10 cellular contexts compared by ENCODE assay signal in genomic region chr14:44960146-44960545, GRCh38. TPM values are rescaled to one million over a fixed set of nuclear protein-coding genes. Genes with fewer than 3 reads are reported as not detected.
DNase-seq lines count a peak whose midpoint lies in the region; ATAC-seq and TF ChIP-seq lines count a peak whose summit lies in the region.
"Had no signal": no experiment of that assay in that cellular context is flagged by ENCODE, and none has a peak within 500 bp of the region (broad histone marks: within the 10 kb centered on the region; RNA-seq: fewer than 3 reads in every experiment).

No MANE protein-coding gene starts in this region.

- TF ChIP-seq EP300 in stomach (IDR thresholded peaks at IDR 0.05): no peak

- CTCF ChIA-PET in activated CD8-positive, alpha-beta T cell treated with anti-CD3 and anti-CD28 coated beads, Interleukin-2, amount 10 ng/mL, durations not matched to agents 7 days and 5 days (lab: Charles Lee): no interaction called here
- CTCF ChIA-PET in activated CD8-positive, alpha-beta T cell treated with anti-CD3 and anti-CD28 coated beads for 36 hours (lab: Charles Lee): no interaction called here

- H3K9me3 Mint-ChIP-seq in activated CD8-positive, alpha-beta T cell treated with anti-CD3 and anti-CD28 coated beads, Interleukin-2, amount 10 ng/mL, durations not matched to agents 7 days and 5 days (ENCODE audit: insufficient read depth): peaks cover 4% of the 10 kb centered on the region
- peaks cover 10% of the 10 kb centered on the region for H3K9me3 Mint-ChIP-seq in activated CD8-positive, alpha-beta T cell treated with anti-CD3 and anti-CD28 coated beads for 36 hours

- ATAC-seq in activated CD8-positive, alpha-beta T cell treated with anti-CD3 and anti-CD28 coated beads, Interleukin-2, amount 10 ng/mL, durations not matched to agents 7 days and 5 days: no peak
- no peak for ATAC-seq in activated CD8-positive, alpha-beta T cell treated with anti-CD3 and anti-CD28 coated beads for 36 hours
- ATAC-seq in HG03571 (IDR thresholded peaks at IDR 0.05; ENCODE audit: unreplicated experiment): no peak

- H3K4me3 ChIP-seq in SJCRH30 (peak overlapping the region; percentile 88), foreskin fibroblast (ENCODE audit: low read depth in 1 of 2, low read length in 2 of 2) (peak overlapping the region; percentile 70 to 94), stomach (peak overlapping the region; percentile 74 to 98 (median 89)), thyroid gland (replicated peaks in 1 of 3) (peak overlapping the region in 1 of 3 donors; percentile 83)

- no peaks in the 10 kb centered on the region for H3K27me3 Mint-ChIP-seq in activated CD8-positive, alpha-beta T cell treated with anti-CD3 and anti-CD28 coated beads, Interleukin-2, amount 10 ng/mL, durations not matched to agents 7 days and 5 days (ENCODE audit: low read depth)
- no peaks in the 10 kb centered on the region for H3K27me3 Mint-ChIP-seq in activated CD8-positive, alpha-beta T cell treated with anti-CD3 and anti-CD28 coated beads for 36 hours
- H3K27me3 Mint-ChIP-seq: naive B cell had no signal

- peaks cover 2% of the 10 kb centered on the region; the same call in 1 of the 2 replicates for H3K4me1 ChIP-seq in SJCRH30
- peaks cover 27 to 82% (median 54%) of the 10 kb centered on the region in 4 donors for H3K4me1 ChIP-seq in stomach
- H3K4me1 ChIP-seq in thyroid gland: peaks cover 10 to 28% of the 10 kb centered on the region in 2 donors

- H3K9me3 ChIP-seq in SJCRH30 (replicated peaks): no peaks in the 10 kb centered on the region
- no peaks in the 10 kb centered on the region for H3K9me3 ChIP-seq in stomach
- H3K9me3 ChIP-seq in thyroid gland: no peaks in the 10 kb centered on the region

- H3K27ac ChIP-seq in SJCRH30 (no peak overlapping the region), stomach (peak overlapping the region in 1 of 5 donors; percentile 91), thyroid gland (no peak overlapping the region)

- peaks cover 23% of the 10 kb centered on the region for H3K36me3 Mint-ChIP-seq in activated CD8-positive, alpha-beta T cell treated with anti-CD3 and anti-CD28 coated beads, Interleukin-2, amount 10 ng/mL, durations not matched to agents 7 days and 5 days (ENCODE audit: low read depth)
- peaks cover 18% of the 10 kb centered on the region for H3K36me3 Mint-ChIP-seq in activated CD8-positive, alpha-beta T cell treated with anti-CD3 and anti-CD28 coated beads for 36 hours (ENCODE audit: low read depth)

- peaks cover 47% of the 10 kb centered on the region for H3K4me1 Mint-ChIP-seq in activated CD8-positive, alpha-beta T cell treated with anti-CD3 and anti-CD28 coated beads, Interleukin-2, amount 10 ng/mL, durations not matched to agents 7 days and 5 days (ENCODE audit: low read depth)
- H3K4me1 Mint-ChIP-seq in activated CD8-positive, alpha-beta T cell treated with anti-CD3 and anti-CD28 coated beads for 36 hours (ENCODE audit: low read depth): peaks cover 61% of the 10 kb centered on the region

- no peaks in the 10 kb centered on the region for H3K27me3 ChIP-seq in SJCRH30
- no peaks in the 10 kb centered on the region for H3K27me3 ChIP-seq in stomach
- no peaks in the 10 kb centered on the region for H3K27me3 ChIP-seq in thyroid gland

- H3K36me3 ChIP-seq in SJCRH30 (no peaks in the 10 kb centered on the region), stomach (no peaks in the 10 kb centered on the region), thyroid gland (no peaks in the 10 kb centered on the region)

- 34 to 55% (median 47%) methylated on average over 2 of the region's 2 CpGs for WGBS in stomach, 5 donors
- 43 to 50% methylated on average over 2 of the region's 2 CpGs for WGBS in thyroid gland, 2 donors

- DNase-seq in activated CD8-positive, alpha-beta T cell treated with anti-CD3 and anti-CD28 coated beads, Interleukin-2, amount 10 ng/mL, durations not matched to agents 7 days and 5 days: no peak
- DNase-seq in activated CD8-positive, alpha-beta T cell treated with anti-CD3 and anti-CD28 coated beads for 36 hours: no peak
- DNase-seq in SJCRH30 (peak in 1 of 2 experiments; percentile 31), foreskin fibroblast (peak in 1 of 2 donors; percentile 7), stomach (no peak), KG1 (lab: John Stamatoyannopoulos, UW) (no peak), thyroid gland (no peak)
- DNase-seq: DMS79, naive B cell had no signal

- no peak overlapping the region for H3K4me3 Mint-ChIP-seq in activated CD8-positive, alpha-beta T cell treated with anti-CD3 and anti-CD28 coated beads, Interleukin-2, amount 10 ng/mL, durations not matched to agents 7 days and 5 days
- H3K4me3 Mint-ChIP-seq in activated CD8-positive, alpha-beta T cell treated with anti-CD3 and anti-CD28 coated beads for 36 hours: no peak overlapping the region

- intact Hi-C loops in activated CD8-positive, alpha-beta T cell treated with anti-CD3 and anti-CD28 coated beads for 36 hours (cut with micrococcal nuclease): loop anchor here (2.0 to 5.0 kb wide), 4 partner anchors 63 to 292 kb away; partner anchors contain the start of genes FANCM, FKBP3 and MIS18BP1
- intact Hi-C loops in stomach (cut with DNase I; ENCODE audit: low total_unique reads): no loop called here
- intact Hi-C loops in thyroid gland (cut with DNase I): loop anchor here (5.0 kb wide), 1 partner anchor 172 kb away; the partner anchor contains the start of gene FKBP3

- POLR2A ChIA-PET in activated CD8-positive, alpha-beta T cell treated with anti-CD3 and anti-CD28 coated beads, Interleukin-2, amount 10 ng/mL, durations not matched to agents 7 days and 5 days (lab: Charles Lee): interaction anchor here (2.3 kb wide), 1 partner anchor 294 kb away, joined by 11 read pairs; the partner anchor contains the start of gene MIS18BP1
- POLR2A ChIA-PET in activated CD8-positive, alpha-beta T cell treated with anti-CD3 and anti-CD28 coated beads for 36 hours (lab: Charles Lee): interaction anchor here (4.1 kb wide), 1 partner anchor 124 kb away, joined by 21 read pairs; the partner anchor contains the start of gene PRPF39

- no peak for TF ChIP-seq CTCF in activated CD8-positive, alpha-beta T cell treated with anti-CD3 and anti-CD28 coated beads for 36 hours (IDR thresholded peaks at IDR 0.05)
- no peak for TF ChIP-seq CTCF in foreskin fibroblast (IDR thresholded peaks at IDR 0.05; ENCODE audit: low read depth, low read length)
- no peak for TF ChIP-seq CTCF in stomach (IDR thresholded peaks at IDR 0.05)
- no peak for TF ChIP-seq CTCF in thyroid gland (IDR thresholded peaks at IDR 0.05)

- peak overlapping the region; percentile 11 for H3K27ac Mint-ChIP-seq in activated CD8-positive, alpha-beta T cell treated with anti-CD3 and anti-CD28 coated beads, Interleukin-2, amount 10 ng/mL, durations not matched to agents 7 days and 5 days
- no peak overlapping the region for H3K27ac Mint-ChIP-seq in activated CD8-positive, alpha-beta T cell treated with anti-CD3 and anti-CD28 coated beads for 36 hours

- TF ChIP-seq POLR2A in stomach (IDR thresholded peaks at IDR 0.05) (no peak), thyroid gland (IDR thresholded peaks at IDR 0.05) (no peak)

RNA-seq across cellular contexts. Expression of gene KLHL28, which starts 1.6 kb away (rescaled TPM):
- 10 to 100 TPM; 13.9 to 15.2 TPM for total RNA-seq in activated CD8-positive, alpha-beta T cell treated with anti-CD3 and anti-CD28 coated beads, Interleukin-2, amount 10 ng/mL, durations not matched to agents 7 days and 5 days
- total RNA-seq in activated CD8-positive, alpha-beta T cell treated with anti-CD3 and anti-CD28 coated beads for 36 hours: 10 to 100 TPM; 10.9 to 11.1 TPM
- 9.4 and 10.7 TPM in 2 replicates for total RNA-seq in SJCRH30 (2014; rRNA removed; shearing (Covaris generic))
- total RNA-seq in stomach (10 to 100 TPM in 3 of 5 donors, 1 to 10 TPM in 2; 5.2 to 20.6 (median 13.4) TPM), thyroid gland (10 to 100 TPM; 12.0 to 21.0 (median 13.3) TPM)
- polyA plus RNA-seq in stomach: 1 to 10 TPM; 1.5 to 2.1 (median 1.7) TPM

RNA-seq across cellular contexts. Expression of gene TOGARAM1, which starts 1.8 kb away (rescaled TPM):
- total RNA-seq in activated CD8-positive, alpha-beta T cell treated with anti-CD3 and anti-CD28 coated beads, Interleukin-2, amount 10 ng/mL, durations not matched to agents 7 days and 5 days: 1 to 10 TPM; 8.9 to 9.5 TPM
- 1 to 10 TPM; 5.5 to 7.9 TPM for total RNA-seq in activated CD8-positive, alpha-beta T cell treated with anti-CD3 and anti-CD28 coated beads for 36 hours
- 18.6 and 21.9 TPM in 2 replicates for total RNA-seq in SJCRH30 (2014; rRNA removed; shearing (Covaris generic))
- total RNA-seq in stomach (10 to 100 TPM in 4 of 5 donors, 1 to 10 TPM in 1; 2.9 to 58.0 (median 25.8) TPM), thyroid gland (10 to 100 TPM; 30.3 to 54.8 (median 36.2) TPM)
- 1 to 10 TPM; 2.6 to 5.5 (median 3.8) TPM for polyA plus RNA-seq in stomach
